Comparison of ENCODE assay signal across 10 cellular contexts in the genomic region with DNA sequence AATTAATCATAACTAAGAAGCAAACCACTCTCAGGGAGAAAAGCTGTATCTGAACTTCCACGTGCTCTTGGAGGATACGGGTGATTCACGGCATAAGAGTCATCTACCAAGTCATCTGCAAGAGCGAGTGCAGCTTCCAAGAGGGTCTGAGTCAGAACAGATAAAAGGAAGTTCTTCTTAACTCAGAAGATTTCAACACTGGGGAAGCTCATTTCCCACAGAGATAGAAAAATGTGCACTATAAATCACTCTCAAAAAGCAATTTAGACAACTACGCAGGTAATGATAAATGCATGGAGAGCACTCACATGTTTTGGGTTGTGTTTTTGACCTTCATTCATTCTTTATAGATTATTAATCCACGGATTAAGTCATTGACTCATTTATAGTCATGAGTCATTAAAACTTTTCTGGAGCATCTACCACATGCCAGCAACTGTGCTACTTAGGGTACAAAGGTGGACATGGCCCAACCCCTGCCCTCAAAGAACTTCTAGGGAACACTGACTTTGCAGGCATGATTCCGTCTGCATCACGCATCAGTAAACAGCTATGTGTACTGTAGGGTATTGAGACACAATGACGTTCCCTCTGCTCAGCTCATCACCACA. TPM values are rescaled to one million over a fixed set of nuclear protein-coding genes. Genes with fewer than 3 reads are reported as not detected.
DNase-seq lines count a peak whose midpoint lies in the region; ATAC-seq and TF ChIP-seq lines count a peak whose summit lies in the region.
"Had no signal": no experiment of that assay in that cellular context is flagged by ENCODE, and none has a peak within 500 bp of the region (broad histone marks: within the 10 kb centered on the region; RNA-seq: fewer than 3 reads in every experiment).

No MANE protein-coding gene starts in this region.

- ATAC-seq in Right ventricle myocardium inferior (peak; percentile 52), foreskin keratinocyte (peak; percentile 93)

- H3K27ac ChIP-seq in left ventricle myocardium inferior (replicated peaks) (no peak overlapping the region), foreskin keratinocyte (peak overlapping the region; percentile 93), suprapubic skin (peak overlapping the region; percentile 43)

- intact Hi-C loops in Right ventricle myocardium inferior (cut with DNase I) = no loop called here
- intact Hi-C loops in left ventricle myocardium inferior (cut with micrococcal nuclease) = no loop called here

- H3K4me1 ChIP-seq in left ventricle myocardium inferior (no peaks in the 10 kb centered on the region), foreskin keratinocyte (peaks cover 34% of the 10 kb centered on the region), suprapubic skin (peaks cover 13% of the 10 kb centered on the region)

- H3K4me3 ChIP-seq in left ventricle myocardium inferior (no peak overlapping the region), suprapubic skin (no peak overlapping the region)

- H3K9me3 ChIP-seq in left ventricle myocardium inferior (replicated peaks) = no peaks in the 10 kb centered on the region
- no peaks in the 10 kb centered on the region for H3K9me3 ChIP-seq in suprapubic skin

- H3K4me3 Mint-ChIP-seq in glutamatergic neuron (ENCODE audit: unreplicated experiment) = no peak overlapping the region

- no peaks in the 10 kb centered on the region for H3K36me3 ChIP-seq in left ventricle myocardium inferior
- H3K36me3 ChIP-seq in suprapubic skin = no peaks in the 10 kb centered on the region

- no peak overlapping the region for H3K27ac Mint-ChIP-seq in glutamatergic neuron (ENCODE audit: unreplicated experiment)

- no peak for TF ChIP-seq EP300 in suprapubic skin (IDR thresholded peaks at IDR 0.05)

- no peak for TF ChIP-seq CTCF in left ventricle myocardium inferior (IDR thresholded peaks at IDR 0.05; ENCODE audit: borderline replicate concordance)
- TF ChIP-seq CTCF in foreskin keratinocyte (conservative IDR thresholded peaks at IDR 0.05) = no peak
- no peak for TF ChIP-seq CTCF in suprapubic skin (IDR thresholded peaks at IDR 0.05)
- no peak for TF ChIP-seq CTCF in glutamatergic neuron (IDR thresholded peaks at IDR 0.05; ENCODE audit: partially characterized antibody, unreplicated experiment)

- DNase-seq in Right ventricle myocardium inferior (ENCODE audit: missing footprints) (no peak), left ventricle myocardium inferior (no peak), SW480 (ENCODE audit: low spot score) (peak; percentile 59), foreskin keratinocyte (peak; percentile 99 to 100), suprapubic skin (ENCODE audit: low spot score in 2 of 2) (no peak), SK-N-DZ (ENCODE audit: low spot score) (no peak), NCI-H1436 (lab: John Stamatoyannopoulos, UW) (no peak), glutamatergic neuron (no peak)
- DNase-seq: DMS79 treated with DMSO at 0.1 percent for 48 hours had no signal

- no peaks in the 10 kb centered on the region for H3K9me3 Mint-ChIP-seq in glutamatergic neuron (ENCODE audit: unreplicated experiment)

- no peak for TF ChIP-seq POLR2A in suprapubic skin (IDR thresholded peaks at IDR 0.05)

- H3K27me3 ChIP-seq in left ventricle myocardium inferior (ENCODE audit: low read depth) = no peaks in the 10 kb centered on the region
- H3K27me3 ChIP-seq in foreskin keratinocyte = no peaks in the 10 kb centered on the region
- H3K27me3 ChIP-seq in suprapubic skin = no peaks in the 10 kb centered on the region

- no peaks in the 10 kb centered on the region for H3K36me3 Mint-ChIP-seq in glutamatergic neuron (ENCODE audit: unreplicated experiment)

- H3K4me1 Mint-ChIP-seq in glutamatergic neuron (ENCODE audit: low read depth, unreplicated experiment) = no peaks in the 10 kb centered on the region

- no peaks in the 10 kb centered on the region for H3K27me3 Mint-ChIP-seq in glutamatergic neuron (ENCODE audit: unreplicated experiment)

- 38% methylated on average over 9 of the region's 9 CpGs for WGBS in suprapubic skin

RNA-seq across cellular contexts. Expression of a gene that starts 20.8 kb away (rescaled TPM):
- total RNA-seq in Right ventricle myocardium inferior = 0.46 TPM
- total RNA-seq in left ventricle myocardium inferior = 0.30 TPM
- total RNA-seq in foreskin keratinocyte = 35.6 and 42.7 TPM in 2 replicates
- 16.0 and 24.5 TPM in 2 replicates for polyA plus RNA-seq in foreskin keratinocyte
- total RNA-seq in suprapubic skin = 1 to 10 TPM; 4.6 to 9.2 (median 6.5) TPM
- 0.24 and 0.31 TPM in 2 replicates for polyA plus RNA-seq in SK-N-DZ (2014; cell fraction: cytosol; rRNA removed)
- polyA plus RNA-seq in SK-N-DZ (2014; cell fraction: nucleus; rRNA removed) = 0.22 and 1.7 TPM in 2 replicates
- not detected for total RNA-seq in glutamatergic neuron (ENCODE audit: unreplicated experiment)
- total RNA-seq: frontal cortex had no signal

Comparison
In these comparisons a context has a peak if more than half of its experiments do, and no peak if none do; other contexts are left out.
1. DNase-seq: peak in SW480 (single experiment) and foreskin keratinocyte (2 of 2); none in Right ventricle myocardium inferior (single experiment), left ventricle myocardium inferior (single experiment), suprapubic skin (0 of 2), SK-N-DZ (single experiment), NCI-H1436 (single experiment) and glutamatergic neuron (single experiment).